27 cellular contexts compared by ENCODE assay signal in genomic region chr6:47473791-47474351, GRCh38.
"Had no signal": no experiment of that assay in that cellular context is flagged by ENCODE, and none has a peak within 500 bp of the region (broad histone marks: within the 10 kb centered on the region; RNA-seq: fewer than 3 reads in every experiment).

No MANE protein-coding gene starts in this region.

- DNase-seq: activated CD8-positive, alpha-beta memory T cell treated with anti-CD3 and anti-CD28 coated beads for 24 hours; activated CD8-positive, alpha-beta memory T cell treated with anti-CD3 and anti-CD28 coated beads, Interleukin-2, amount 50 U/mL, for 4 hours; activated naive CD4-positive, alpha-beta T cell; activated T-cell treated with anti-CD3 and anti-CD28 coated beads, Interleukin-2, amount 50 U/mL, for 24 hours; adrenal gland; colonic mucosa; endodermal cell; erythroblast; foreskin melanocyte; kidney; lower lobe of right lung; naive thymus-derived CD8-positive, alpha-beta T cell; stimulated activated CD4-positive, alpha-beta T cell treated with anti-CD3 and anti-CD28 coated beads, Interleukin-4, amount 100 ng/mL, for 4 hours; stimulated activated naive CD8-positive, alpha-beta T cell treated with anti-CD3 and anti-CD28 coated beads, Interleukin-15, Interleukin-2, amounts not matched to agents 100 U/mL and 50 U/mL, for 24 hours; substantia nigra; T-cell; thyroid gland; upper lobe of right lung had no signal

- H3K4me1 ChIP-seq: colonic mucosa, upper lobe of right lung had no signal

- ATAC-seq: left lobe of liver; lower lobe of right lung; naive thymus-derived CD8-positive, alpha-beta T cell; stimulated activated naive CD8-positive, alpha-beta T cell treated with anti-CD3 and anti-CD28 coated beads, Interleukin-15, Interleukin-2, amounts not matched to agents 100 U/mL and 50 U/mL, for 24 hours; T-cell; upper lobe of right lung had no signal

- H3K4me2 ChIP-seq: neural progenitor cell had no signal

- H3K4me3 ChIP-seq: adrenal gland, ascending aorta, colonic mucosa, lower lobe of right lung, neural progenitor cell, right atrium auricular region, thyroid gland, upper lobe of right lung had no signal

- H3K27ac Mint-ChIP-seq: activated naive CD8-positive, alpha-beta T cell; activated T-cell treated with anti-CD3 and anti-CD28 coated beads, Interleukin-2, amount 50 U/mL, for 24 hours; activated T-helper 2 cell treated with anti-CD3 and anti-CD28 coated beads, Interferon-gamma antibody, Interleukin-2, Interleukin-4, amounts not matched to agents 10 μg/mL and 5 μg/mL and 100 μg/mL, durations not matched to agents 14 hours and 24 hours and 36 hours; endodermal cell; mesothelial cell of epicardium; naive thymus-derived CD8-positive, alpha-beta T cell; neural progenitor cell; progenitor cell of endocrine pancreas; T-cell had no signal

- H3K27me3 ChIP-seq: adrenal gland, ascending aorta, colonic mucosa, neural progenitor cell, right atrium auricular region, thyroid gland, upper lobe of right lung had no signal

- H3K27ac ChIP-seq: adrenal gland, ascending aorta, colonic mucosa, lower lobe of right lung, neural progenitor cell, right atrium auricular region, thyroid gland, upper lobe of right lung had no signal

- H3K27me3 Mint-ChIP-seq: activated naive CD8-positive, alpha-beta T cell; activated T-cell treated with anti-CD3 and anti-CD28 coated beads, Interleukin-2, amount 50 U/mL, for 24 hours; central memory CD8-positive, alpha-beta T cell; progenitor cell of endocrine pancreas; T-cell had no signal

- H3K36me3 ChIP-seq: adrenal gland, ascending aorta, colonic mucosa, lower lobe of right lung, neural progenitor cell, right atrium auricular region, thyroid gland, upper lobe of right lung had no signal

- H3K9me3 ChIP-seq: adrenal gland, ascending aorta, colonic mucosa, lower lobe of right lung, right atrium auricular region, thyroid gland, upper lobe of right lung had no signal

- H3K36me3 Mint-ChIP-seq: activated naive CD8-positive, alpha-beta T cell; mesothelial cell of epicardium; naive thymus-derived CD8-positive, alpha-beta T cell; neural progenitor cell; T-cell had no signal

- H3K9ac ChIP-seq: neural progenitor cell had no signal

- H3K9me3 Mint-ChIP-seq: activated T-cell treated with anti-CD3 and anti-CD28 coated beads, Interleukin-2, amount 50 U/mL, for 24 hours; activated T-helper 2 cell treated with anti-CD3 and anti-CD28 coated beads, Interferon-gamma antibody, Interleukin-2, Interleukin-4, amounts not matched to agents 10 μg/mL and 5 μg/mL and 100 μg/mL, durations not matched to agents 14 hours and 24 hours and 36 hours; central memory CD8-positive, alpha-beta T cell; endodermal cell; T-cell had no signal

- H3K4me3 Mint-ChIP-seq: activated naive CD8-positive, alpha-beta T cell; activated T-cell treated with anti-CD3 and anti-CD28 coated beads, Interleukin-2, amount 50 U/mL, for 24 hours; central memory CD8-positive, alpha-beta T cell; endodermal cell; mesothelial cell of epicardium; naive thymus-derived CD8-positive, alpha-beta T cell; neural progenitor cell; T-cell had no signal
